ENCODE assay signal across 8 cellular contexts in genomic region chr14:63853831-63854293, GRCh38. TPM values are rescaled to one million over a fixed set of nuclear protein-coding genes. Genes with fewer than 3 reads are reported as not detected.
DNase-seq lines count a peak whose midpoint lies in the region; ATAC-seq, FAIRE-seq and TF ChIP-seq lines count a peak whose summit lies in the region.

No MANE protein-coding gene starts in this region.

- peaks cover 40% of the 10 kb centered on the region for H3K4me1 Mint-ChIP-seq in activated naive CD4-positive, alpha-beta T cell treated with anti-CD3 and anti-CD28 coated beads for 36 hours (ENCODE audit: low read depth)
- H3K4me1 Mint-ChIP-seq in progenitor cell of endocrine pancreas (ENCODE audit: low read depth): peaks cover 32% of the 10 kb centered on the region

- CTCF ChIA-PET in RWPE1 (lab: Yijun Ruan, JAX): interaction anchor here (0.9 to 1.0 kb wide), 2 partner anchors 9 to 35 kb away, joined by 3 to 10 read pairs; no protein-coding TSS in a partner anchor
- CTCF ChIA-PET in activated naive CD4-positive, alpha-beta T cell treated with anti-CD3 and anti-CD28 coated beads for 36 hours (lab: Charles Lee): interaction anchor here (0.6 to 2.3 kb wide), 4 partner anchors 8 to 128 kb away, joined by 3 to 5 read pairs (median 4); no protein-coding TSS in a partner anchor

- peak overlapping the region; percentile 93 for H3K4me3 Mint-ChIP-seq in activated naive CD4-positive, alpha-beta T cell treated with anti-CD3 and anti-CD28 coated beads for 36 hours
- peak overlapping the region; percentile 96 for H3K4me3 Mint-ChIP-seq in progenitor cell of endocrine pancreas (ENCODE audit: low read depth)

- H3K36me3 Mint-ChIP-seq in activated naive CD4-positive, alpha-beta T cell treated with anti-CD3 and anti-CD28 coated beads for 36 hours (ENCODE audit: low read depth): peaks cover 3% of the 10 kb centered on the region
- no peaks in the 10 kb centered on the region for H3K36me3 Mint-ChIP-seq in progenitor cell of endocrine pancreas (ENCODE audit: insufficient read depth)

- H3K9me3 Mint-ChIP-seq in activated naive CD4-positive, alpha-beta T cell treated with anti-CD3 and anti-CD28 coated beads for 36 hours: no peaks in the 10 kb centered on the region
- H3K9me3 Mint-ChIP-seq in progenitor cell of endocrine pancreas (ENCODE audit: low read depth): no peaks in the 10 kb centered on the region

- H3K27ac Mint-ChIP-seq in activated naive CD4-positive, alpha-beta T cell treated with anti-CD3 and anti-CD28 coated beads for 36 hours: peak overlapping the region; percentile 87
- H3K27ac Mint-ChIP-seq in progenitor cell of endocrine pancreas: peak overlapping the region; percentile 99

- DNase-seq in GM18507 (ENCODE audit: extremely low spot score, insufficient read length, low read depth): no peak
- peak; percentile 89 for DNase-seq in RWPE1 (ENCODE audit: low spot score)
- peak; percentile 62 for DNase-seq in activated naive CD4-positive, alpha-beta T cell treated with anti-CD3 and anti-CD28 coated beads for 36 hours
- DNase-seq in globus pallidus (ENCODE audit: low spot score): peak; percentile 9
- DNase-seq in progenitor cell of endocrine pancreas (ENCODE audit: low spot score, unreplicated experiment): peak; percentile 18

- intact Hi-C loops in activated naive CD4-positive, alpha-beta T cell treated with anti-CD3 and anti-CD28 coated beads for 36 hours (cut with micrococcal nuclease): loop anchor here (1.0 to 10.0 kb wide), 14 partner anchors 15 to 1071 kb away; partner anchors contain the start of genes ESR2, HSPA2, MTHFD1 and PPP1R36

- no peaks in the 10 kb centered on the region for H3K27me3 Mint-ChIP-seq in activated naive CD4-positive, alpha-beta T cell treated with anti-CD3 and anti-CD28 coated beads for 36 hours (ENCODE audit: low read depth)
- peaks cover 8% of the 10 kb centered on the region for H3K27me3 Mint-ChIP-seq in progenitor cell of endocrine pancreas

- ATAC-seq in HG03520 (IDR thresholded peaks at IDR 0.05; ENCODE audit: unreplicated experiment) (peak; percentile 29), HG02884 (IDR thresholded peaks at IDR 0.05; ENCODE audit: unreplicated experiment) (no peak)

- POLR2A ChIA-PET in RWPE1 (lab: Yijun Ruan, JAX; ENCODE audit: low non-redundant PET): interaction anchor here (0.9 kb wide), 1 partner anchor 10 kb away, joined by 3 read pairs; no protein-coding TSS in a partner anchor

- peak; percentile 70 for FAIRE-seq in GM18507 (lab: Jason Lieb, UNC)

- TF ChIP-seq CTCF in 22Rv1 (IDR thresholded peaks at IDR 0.05) (no peak), RWPE1 (conservative IDR thresholded peaks at IDR 0.05; ENCODE audit: low read depth) (no peak), progenitor cell of endocrine pancreas (IDR thresholded peaks at IDR 0.05; ENCODE audit: unreplicated experiment) (no peak)

- H3K27ac ChIP-seq in 22Rv1: peak overlapping the region; percentile 83
- peak overlapping the region; percentile 95 for H3K27ac ChIP-seq in RWPE1

RNA-seq across cellular contexts. Expression of gene SYNE2, which starts 1.1 kb away (rescaled TPM):
- 10 to 100 TPM; 22.1 to 22.3 TPM for total RNA-seq in activated naive CD4-positive, alpha-beta T cell treated with anti-CD3 and anti-CD28 coated beads for 36 hours
- 108 and 113 TPM in 2 replicates for total RNA-seq in progenitor cell of endocrine pancreas
